Comparison of ENCODE assay signal across 10 cellular contexts in the genomic region with DNA sequence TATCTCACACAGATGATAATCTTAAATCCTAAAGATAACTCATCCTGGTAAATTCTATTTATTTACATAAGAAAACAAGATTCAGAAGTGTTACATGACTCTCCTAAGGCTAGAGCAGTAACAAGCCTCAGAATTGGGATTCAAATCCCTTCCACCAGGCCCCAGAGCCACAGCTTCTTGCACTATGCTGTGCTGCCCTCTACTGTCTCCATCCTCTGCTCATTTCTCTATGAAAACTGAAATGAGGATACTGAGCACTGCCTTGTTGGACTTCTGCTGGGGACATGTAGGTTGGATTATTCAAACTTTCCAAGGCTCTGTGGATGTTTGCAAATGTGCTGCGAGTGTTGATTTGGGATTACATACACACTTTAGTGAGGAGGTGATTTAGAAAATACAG. TPM values are rescaled to one million over a fixed set of nuclear protein-coding genes. Genes with fewer than 3 reads are reported as not detected.
DNase-seq lines count a peak whose midpoint lies in the region.
"Had no signal": no experiment of that assay in that cellular context is flagged by ENCODE, and none has a peak within 500 bp of the region (broad histone marks: within the 10 kb centered on the region; RNA-seq: fewer than 3 reads in every experiment).

No MANE protein-coding gene starts in this region.

- DNase-seq in NCI-H2171 treated with DMSO at 0.1 percent for 48 hours (lab: John Stamatoyannopoulos, UW): peak; percentile 23
- no peak for DNase-seq in NCI-H2171 (lab: John Stamatoyannopoulos, UW)
- peak; percentile 21 for DNase-seq in H4 (ENCODE audit: low spot score)
- DNase-seq in NCI-H2081 treated with DMSO at 0.1 percent for 48 hours (lab: John Stamatoyannopoulos, UW): peak; percentile 9
- peak; percentile 24 for DNase-seq in activated CD4-positive, alpha-beta memory T cell treated with anti-CD3 and anti-CD28 coated beads, Interleukin-2, amount 10 ng/mL, durations not matched to agents 7 days and 5 days
- DNase-seq in iPS-NIHi11 (ENCODE audit: low spot score): peak; percentile 29
- no peak for DNase-seq in cerebellum (ENCODE audit: low spot score)
- no peak for DNase-seq in activated gamma-delta T cell treated with Interleukin-2 at 50 U/mL for 16 hours

- peaks cover 16% of the 10 kb centered on the region for H3K36me3 Mint-ChIP-seq in activated CD4-positive, alpha-beta memory T cell treated with anti-CD3 and anti-CD28 coated beads, Interleukin-2, amount 10 ng/mL, durations not matched to agents 7 days and 5 days (ENCODE audit: low read depth)

- no peak overlapping the region for H3K4me3 Mint-ChIP-seq in activated CD4-positive, alpha-beta memory T cell treated with anti-CD3 and anti-CD28 coated beads, Interleukin-2, amount 10 ng/mL, durations not matched to agents 7 days and 5 days
- H3K4me3 Mint-ChIP-seq: activated naive CD8-positive, alpha-beta T cell; CD4-positive, alpha-beta memory T cell had no signal

- H3K27me3 Mint-ChIP-seq in activated CD4-positive, alpha-beta memory T cell treated with anti-CD3 and anti-CD28 coated beads, Interleukin-2, amount 10 ng/mL, durations not matched to agents 7 days and 5 days: no peaks in the 10 kb centered on the region
- H3K27me3 Mint-ChIP-seq: activated naive CD8-positive, alpha-beta T cell; CD4-positive, alpha-beta memory T cell had no signal

- POLR2A ChIA-PET in activated CD4-positive, alpha-beta memory T cell treated with anti-CD3 and anti-CD28 coated beads, Interleukin-2, amount 10 ng/mL, durations not matched to agents 7 days and 5 days (lab: Charles Lee): interaction anchor here (0.5 kb wide), 1 partner anchor 205 kb away, joined by 3 read pairs; no protein-coding TSS in a partner anchor

- H3K4me1 Mint-ChIP-seq in activated CD4-positive, alpha-beta memory T cell treated with anti-CD3 and anti-CD28 coated beads, Interleukin-2, amount 10 ng/mL, durations not matched to agents 7 days and 5 days: no peaks in the 10 kb centered on the region
- H3K4me1 Mint-ChIP-seq: CD4-positive, alpha-beta memory T cell had no signal

- no peak overlapping the region for H3K27ac Mint-ChIP-seq in activated CD4-positive, alpha-beta memory T cell treated with anti-CD3 and anti-CD28 coated beads, Interleukin-2, amount 10 ng/mL, durations not matched to agents 7 days and 5 days
- H3K27ac Mint-ChIP-seq: activated naive CD8-positive, alpha-beta T cell had no signal

- CTCF ChIA-PET in activated CD4-positive, alpha-beta memory T cell treated with anti-CD3 and anti-CD28 coated beads, Interleukin-2, amount 10 ng/mL, durations not matched to agents 7 days and 5 days (lab: Charles Lee): no interaction called here

- H3K9me3 Mint-ChIP-seq in activated CD4-positive, alpha-beta memory T cell treated with anti-CD3 and anti-CD28 coated beads, Interleukin-2, amount 10 ng/mL, durations not matched to agents 7 days and 5 days: no peaks in the 10 kb centered on the region
- H3K9me3 Mint-ChIP-seq: CD4-positive, alpha-beta memory T cell had no signal

RNA-seq across cellular contexts. Expression of gene C12orf50, which starts 23.5 kb away (rescaled TPM):
- total RNA-seq in H4 (2014; rRNA removed; shearing (Covaris generic)): not detected in 2 replicates
- total RNA-seq in activated CD4-positive, alpha-beta memory T cell treated with anti-CD3 and anti-CD28 coated beads, Interleukin-2, amount 10 ng/mL, durations not matched to agents 7 days and 5 days: not detected
- 0.36 TPM for total RNA-seq in cerebellum

Comparison
In these comparisons a context has a peak if more than half of its experiments do, and no peak if none do; other contexts are left out.
1. DNase-seq: peak in NCI-H2171 treated with DMSO at 0.1 percent for 48 hours (single experiment), H4 (single experiment), NCI-H2081 treated with DMSO at 0.1 percent for 48 hours (single experiment), activated CD4-positive, alpha-beta memory T cell treated with anti-CD3 and anti-CD28 coated beads, Interleukin-2, amount 10 ng/mL, durations not matched to agents 7 days and 5 days (single experiment) and iPS-NIHi11 (single experiment); none in NCI-H2171 (single experiment), cerebellum (single experiment) and activated gamma-delta T cell treated with Interleukin-2 at 50 U/mL for 16 hours (single experiment).